In genomic region chr22:36409911-36410756, GRCh38 we compare ENCODE assay signal across 1 cellular context.
A peak's percentile ranks its signal among the peaks of the same experiment; 100 is the strongest.
TF ChIP-seq lines count a peak whose summit lies in the region.

No MANE protein-coding gene starts in this region.

TF ChIP-seq in HepG2, 621 proteins besides CTCF, POLR2A, EP300 and RAD21 (continued from another document and continues in another):
- TF ChIP-seq ZNF407 (CRISPR knock-in tag; IDR thresholded peaks at IDR 0.05; ENCODE audit: not compliant biosample characterization) (peak; percentile 76), ZNF556 (CRISPR knock-in tag; IDR thresholded peaks at IDR 0.05; ENCODE audit: borderline replicate concordance) (peak; percentile 53; the same call in 1 of the 2 replicates), CERS6 (CRISPR knock-in tag; IDR thresholded peaks at IDR 0.05) (0 out of 2 replicates have a peak, but pooled peaks have one; percentile 39), ZMYM2 (CRISPR knock-in tag; IDR thresholded peaks at IDR 0.05) (no peak), MYPOP (CRISPR knock-in tag; IDR thresholded peaks at IDR 0.05) (peak; percentile 65), ZNF333 (CRISPR knock-in tag; IDR thresholded peaks at IDR 0.05; ENCODE audit: borderline replicate concordance) (peak; percentile 60; the same call in 1 of the 2 replicates), AGO1 (IDR thresholded peaks at IDR 0.05; ENCODE audit: low read depth, low read length, poor library complexity, severe bottlenecking) (no peak), ZNF280B (CRISPR knock-in tag; IDR thresholded peaks at IDR 0.05; ENCODE audit: borderline replicate concordance) (peak; percentile 42; the same call in 1 of the 2 replicates), SNAPC4 (CRISPR knock-in tag; IDR thresholded peaks at IDR 0.05) (peak; percentile 59), MED1 (CRISPR knock-in tag; IDR thresholded peaks at IDR 0.05) (peak; percentile 77), HINFP (CRISPR knock-in tag; IDR thresholded peaks at IDR 0.05; ENCODE audit: low read depth) (peak; percentile 85; the same call in 1 of the 2 replicates), ZFP90 (CRISPR knock-in tag; IDR thresholded peaks at IDR 0.05; ENCODE audit: borderline replicate concordance) (0 out of 2 replicates have a peak, but pooled peaks have one; percentile 67), ZNF781 (CRISPR knock-in tag; IDR thresholded peaks at IDR 0.05; ENCODE audit: borderline replicate concordance, not compliant biosample characterization) (no peak), ZNF784 (CRISPR knock-in tag; IDR thresholded peaks at IDR 0.05; ENCODE audit: borderline replicate concordance) (peak; percentile 85), CSRNP2 (CRISPR knock-in tag; conservative IDR thresholded peaks at IDR 0.05; ENCODE audit: low read depth) (no peak), ZFP82 (CRISPR knock-in tag; IDR thresholded peaks at IDR 0.05; ENCODE audit: borderline replicate concordance) (peak; percentile 82; the same call in 1 of the 2 replicates), ZNF3 (CRISPR knock-in tag; IDR thresholded peaks at IDR 0.05) (no peak), MXI1 (IDR thresholded peaks at IDR 0.05; ENCODE audit: borderline replicate concordance, low read depth, low read length) (peak; percentile 74; the same call in 2 of the 3 replicates), THAP9 (CRISPR knock-in tag; IDR thresholded peaks at IDR 0.05; ENCODE audit: borderline replicate concordance) (no peak), KLF11 (CRISPR knock-in tag; IDR thresholded peaks at IDR 0.05) (0 out of 2 replicates have a peak, but pooled peaks have one; percentile 36)
